ENCODE assay signal across 18 cellular contexts in the genomic region with DNA sequence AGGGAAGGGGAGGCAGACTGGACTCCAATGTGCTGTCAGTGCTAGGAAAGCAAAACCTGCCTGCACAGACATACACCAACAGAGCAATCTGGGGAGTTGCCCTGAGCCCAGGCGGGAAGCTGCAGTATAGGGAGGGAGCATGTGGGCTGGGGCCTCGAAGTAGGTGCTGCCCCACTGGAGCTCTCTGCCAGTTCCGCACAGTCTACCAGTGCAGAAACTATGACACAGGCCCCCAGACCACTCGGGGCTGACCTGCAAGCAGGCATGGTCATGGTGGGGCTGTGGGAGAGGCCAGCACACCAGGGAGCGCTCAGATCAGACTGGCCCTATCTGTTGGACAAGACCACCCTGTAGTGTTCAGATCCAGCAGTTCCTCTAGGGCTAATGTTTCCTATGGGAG.
DNase-seq lines count a peak whose midpoint lies in the region; ATAC-seq, FAIRE-seq and TF ChIP-seq lines count a peak whose summit lies in the region.
"Had no signal": no experiment of that assay in that cellular context is flagged by ENCODE, and none has a peak within 500 bp of the region (broad histone marks: within the 10 kb centered on the region; RNA-seq: fewer than 3 reads in every experiment).

No MANE protein-coding gene starts in this region.

- no peak for ATAC-seq in RWPE2 (ENCODE audit: low read depth)
- ATAC-seq in sciatic nerve: peak; percentile 34
- ATAC-seq in stimulated activated naive CD8-positive, alpha-beta T cell treated with anti-CD3 and anti-CD28 coated beads, Interleukin-15, Interleukin-2, amounts not matched to agents 100 U/mL and 50 U/mL, for 24 hours: peak; percentile 49
- ATAC-seq in GM21526 (IDR thresholded peaks at IDR 0.05; ENCODE audit: low FRiP score, unreplicated experiment): no peak
- ATAC-seq: A549 had no signal

- H3K36me3 ChIP-seq in RWPE2 (ENCODE audit: low read depth) (no peaks in the 10 kb centered on the region), kidney (ENCODE audit: control insufficient read depth in 1 of 2, insufficient read depth in 2 of 2, low read length in 2 of 2) (no peaks in the 10 kb centered on the region)

- no peak overlapping the region for H3K9ac ChIP-seq in kidney (ENCODE audit: low read length in 2 of 2)

- H3K9me3 ChIP-seq in RWPE2 (ENCODE audit: severe bottlenecking): no peaks in the 10 kb centered on the region
- no peaks in the 10 kb centered on the region for H3K9me3 ChIP-seq in kidney (ENCODE audit: control insufficient read depth in 1 of 2, low read length in 2 of 2)
- H3K9me3 ChIP-seq: A549, Caco-2 had no signal

- H3K27me3 ChIP-seq in RWPE2 (ENCODE audit: insufficient read depth, poor library complexity, severe bottlenecking): no peaks in the 10 kb centered on the region

- H3K4me3 ChIP-seq in RWPE2 (ENCODE audit: severe bottlenecking): no peak overlapping the region
- H3K4me3 ChIP-seq in kidney (ENCODE audit: low read length in 2 of 2): no peak overlapping the region
- H3K4me3 ChIP-seq: A549 had no signal

- H3K27ac ChIP-seq in RWPE2 (ENCODE audit: poor library complexity, severe bottlenecking) (no peak overlapping the region), kidney (ENCODE audit: low read depth in 2 of 2, low read length in 2 of 2) (no peak overlapping the region)
- H3K27ac ChIP-seq: 22Rv1, A549, C4-2B had no signal

- DNase-seq in RWPE2 (ENCODE audit: low spot score) (peak; percentile 16), kidney (peak; percentile 60), sciatic nerve (ENCODE audit: low spot score) (no peak), HTR-8/SVneo (ENCODE audit: insufficient read length, low spot score) (no peak), GM19239 (ENCODE audit: insufficient read length, low spot score) (no peak), head of caudate nucleus (no peak)
- DNase-seq in stimulated activated naive CD8-positive, alpha-beta T cell treated with anti-CD3 and anti-CD28 coated beads, Interleukin-15, Interleukin-2, amounts not matched to agents 100 U/mL and 50 U/mL, for 24 hours: no peak
- DNase-seq: AML-193; Caco-2; CD4-positive, alpha-beta T cell; GOT3 had no signal

- no peaks in the 10 kb centered on the region for H3K4me1 ChIP-seq in RWPE2 (ENCODE audit: insufficient read depth, poor library complexity, severe bottlenecking)
- H3K4me1 ChIP-seq in kidney (ENCODE audit: control insufficient read depth in 1 of 2, insufficient read depth in 1 of 2, low read depth in 1 of 2, low read length in 2 of 2): no peaks in the 10 kb centered on the region
- H3K4me1 ChIP-seq: A549, Caco-2 had no signal

- TF ChIP-seq CTCF in RWPE2 (IDR thresholded peaks at IDR 0.05; ENCODE audit: poor library complexity, severe bottlenecking) (no peak), kidney (IDR thresholded peaks at IDR 0.05; ENCODE audit: borderline replicate concordance, extremely low read depth, insufficient read depth) (no peak)

- intact Hi-C loops in kidney (cut with DNase I): no loop called here
- intact Hi-C loops in sciatic nerve (cut with DNase I): no loop called here
- intact Hi-C loops in head of caudate nucleus (cut with DNase I): no loop called here

- FAIRE-seq in kidney (lab: Jason Lieb, UNC) (no peak), HTR-8/SVneo (lab: Jason Lieb, UNC) (no peak), GM19239 (lab: Jason Lieb, UNC) (no peak)
- FAIRE-seq: A549, D721Med, G401.6, GM12891 had no signal

Comparison
In these comparisons a context has a peak if more than half of its experiments do, and no peak if none do; other contexts are left out.
1. ATAC-seq: peak in sciatic nerve (single experiment) and stimulated activated naive CD8-positive, alpha-beta T cell treated with anti-CD3 and anti-CD28 coated beads, Interleukin-15, Interleukin-2, amounts not matched to agents 100 U/mL and 50 U/mL, for 24 hours (single experiment); none in RWPE2 (single experiment) and GM21526 (single experiment).
2. DNase-seq: peak in RWPE2 (single experiment) and kidney (single experiment); none in sciatic nerve (single experiment), stimulated activated naive CD8-positive, alpha-beta T cell treated with anti-CD3 and anti-CD28 coated beads, Interleukin-15, Interleukin-2, amounts not matched to agents 100 U/mL and 50 U/mL, for 24 hours (single experiment), HTR-8/SVneo (single experiment), GM19239 (single experiment) and head of caudate nucleus (0 of 42).